Comparison of ENCODE assay signal across 25 cellular contexts in genomic region chr9:99411479-99412100, GRCh38.
A peak's percentile ranks its signal among the peaks of the same experiment; 100 is the strongest.
DNase-seq lines count a peak whose midpoint lies in the region; ATAC-seq, FAIRE-seq and TF ChIP-seq lines count a peak whose summit lies in the region.
"Had no signal": no experiment of that assay in that cellular context is flagged by ENCODE, and none has a peak within 500 bp of the region (broad histone marks: within the 10 kb centered on the region; RNA-seq: fewer than 3 reads in every experiment).

No MANE protein-coding gene starts in this region.

- peaks cover 1% of the 10 kb centered on the region for H3K27me3 Mint-ChIP-seq in activated CD4-positive, alpha-beta memory T cell treated with anti-CD3 and anti-CD28 coated beads for 36 hours
- H3K27me3 Mint-ChIP-seq: CD4-positive, alpha-beta T cell had no signal

- POLR2A ChIA-PET in GM12878 (lab: Charles Lee) = interaction anchor here (0.8 kb wide), 1 partner anchor 13 kb away, joined by 3 read pairs; no protein-coding TSS in a partner anchor
- POLR2A ChIA-PET in activated CD4-positive, alpha-beta memory T cell treated with anti-CD3 and anti-CD28 coated beads for 36 hours (lab: Charles Lee) = no interaction called here

- no peak overlapping the region for H3K4me3 Mint-ChIP-seq in activated CD4-positive, alpha-beta memory T cell treated with anti-CD3 and anti-CD28 coated beads for 36 hours
- H3K4me3 Mint-ChIP-seq: activated CD4-positive, alpha-beta T cell treated with anti-CD3 and anti-CD28 coated beads, Interleukin-2, amount 10 ng/mL, durations not matched to agents 24 days and 14 days; activated CD8-positive, alpha-beta memory T cell treated with anti-CD3 and anti-CD28 coated beads, Interleukin-2, amount 10 ng/mL, durations not matched to agents 7 days and 5 days; CD4-positive, alpha-beta T cell; stimulated activated naive B cell treated with anti-CD40 and anti-IgM and Interleukin-4, amounts not matched to agents 10 μg/mL and 1 μg/mL and 100 μg/mL, for 72 hours; T-helper 17 cell had no signal

- WGBS in GM12878 (ENCODE audit: insufficient coverage, insufficient replicate concordance, low lambda C conversion rate, missing lambda C conversion rate) = 48% methylated on average over 8 of the region's 8 CpGs

- SMC1A ChIA-PET in GM12878 (lab: Charles Lee; ENCODE audit: uncharacterized antibody, unreplicated experiment) = interaction anchor here (1.2 kb wide), 1 partner anchor 26 kb away, joined by 5 read pairs; no protein-coding TSS in a partner anchor

- H3K9ac ChIP-seq in GM12878 (ENCODE audit: control insufficient read depth, insufficient read depth, low read length) = no peak overlapping the region

- RAD21 ChIA-PET in GM12878 (lab: Charles Lee; ENCODE audit: unreplicated experiment) = interaction anchor here (0.7 to 1.3 kb wide), 2 partner anchors 102 to 250 kb away, joined by 3 read pairs; no protein-coding TSS in a partner anchor

- H3K4me1 ChIP-seq in GM12878 (ENCODE audit: control insufficient read depth, insufficient read depth, low read length) = peaks cover 4% of the 10 kb centered on the region
- H3K4me1 ChIP-seq: ascending aorta, SJCRH30, uterus had no signal

- peak overlapping the region; percentile 55 for H2AFZ ChIP-seq in GM12878 (ENCODE audit: control insufficient read depth, low read depth, low read length)

- TF ChIP-seq RAD21 in GM12878 (IDR thresholded peaks at IDR 0.05; ENCODE audit: insufficient read depth, low read depth, low read length) = no peak

- H3K36me3 Mint-ChIP-seq in activated CD4-positive, alpha-beta memory T cell treated with anti-CD3 and anti-CD28 coated beads for 36 hours = no peaks in the 10 kb centered on the region
- H3K36me3 Mint-ChIP-seq: activated naive CD4-positive, alpha-beta T cell treated with anti-CD3 and anti-CD28 coated beads, Interleukin-2, amount 50 U/mL, for 72 hours; stimulated activated naive B cell treated with anti-CD40 and anti-IgM and Interleukin-4, amounts not matched to agents 10 μg/mL and 1 μg/mL and 100 μg/mL, for 72 hours had no signal

- no peak for FAIRE-seq in GM12878 (lab: Jason Lieb, UNC)

- H3K27me3 ChIP-seq in GM12878 (replicated peaks in 1 of 2; ENCODE audit: control insufficient read depth in 2 of 2, insufficient read depth in 2 of 2, low read length in 1 of 2) = no peaks in the 10 kb centered on the region
- H3K27me3 ChIP-seq: ascending aorta, SJCRH30, uterus had no signal

- DNase-seq in G401 (ENCODE audit: low spot score) (peak; percentile 19), NCI-H146 treated with DMSO at 0.1 percent for 48 hours (lab: John Stamatoyannopoulos, UW; ENCODE audit: unreplicated experiment) (peak; percentile 67), GM12878 (ENCODE audit: low read depth, low spot score) (no peak), left kidney (ENCODE audit: low read depth, low spot score) (peak; percentile 64), NCI-H2171 treated with DMSO at 0.1 percent for 48 hours (lab: John Stamatoyannopoulos, UW) (no peak)
- no peak for DNase-seq in activated CD4-positive, alpha-beta memory T cell treated with anti-CD3 and anti-CD28 coated beads for 36 hours
- DNase-seq: activated CD4-positive, alpha-beta T cell treated with anti-CD3 and anti-CD28 coated beads, Interleukin-2, amount 10 ng/mL, durations not matched to agents 24 days and 14 days; activated CD8-positive, alpha-beta memory T cell treated with anti-CD3 and anti-CD28 coated beads, Interleukin-2, amount 10 ng/mL, durations not matched to agents 7 days and 5 days; CD4-positive, alpha-beta T cell; central memory CD4-positive, alpha-beta T cell; DMS153; dorsolateral prefrontal cortex; GF-D8; NCI-H1092 treated with DMSO at 0.1 percent for 48 hours; NCI-H526; stimulated activated CD4-positive, alpha-beta T cell treated with anti-CD3 and anti-CD28 coated beads, Interleukin-2, amount 100 ng/mL, for 48 hours; stimulated activated naive B cell treated with anti-CD40 and anti-IgM and Interleukin-4, amounts not matched to agents 10 μg/mL and 1 μg/mL and 100 μg/mL, for 72 hours; T-helper 17 cell; uterus had no signal

- no TSS peak for BruUV-seq in GM12878 (replicated peaks; lab: Mats Ljungman, UMichigan)

- no peak for TF ChIP-seq CTCF in GM12878 (IDR thresholded peaks at IDR 0.05 in 2 of 3, conservative IDR thresholded peaks at IDR 0.05 in 1 of 3; ENCODE audit: control insufficient read depth in 2 of 3, extremely low read depth in 1 of 3, insufficient read depth in 1 of 3, low read depth in 3 of 3, low read length in 3 of 3)

- no peak for TF ChIP-seq EP300 in GM12878 (IDR thresholded peaks at IDR 0.05; ENCODE audit: borderline replicate concordance in 1 of 2, control insufficient read depth in 1 of 2, low read depth in 2 of 2, low read length in 2 of 2)

- H3K9me3 Mint-ChIP-seq in activated CD4-positive, alpha-beta memory T cell treated with anti-CD3 and anti-CD28 coated beads for 36 hours = no peaks in the 10 kb centered on the region
- H3K9me3 Mint-ChIP-seq: activated CD4-positive, alpha-beta T cell treated with anti-CD3 and anti-CD28 coated beads, Interleukin-2, amount 10 ng/mL, durations not matched to agents 24 days and 14 days; activated naive CD4-positive, alpha-beta T cell treated with anti-CD3 and anti-CD28 coated beads, Interleukin-2, amount 50 U/mL, for 72 hours; CD4-positive, alpha-beta T cell had no signal

- H3K27ac ChIP-seq in GM12878 (ENCODE audit: control insufficient read depth, insufficient read depth) = no peak overlapping the region
- H3K27ac ChIP-seq: ascending aorta, dorsolateral prefrontal cortex, SJCRH30, uterus had no signal

- intact Hi-C loops in GM12878 (cut with micrococcal nuclease; ENCODE audit: unreplicated experiment) = no loop called here
- intact Hi-C loops in activated CD4-positive, alpha-beta memory T cell treated with anti-CD3 and anti-CD28 coated beads for 36 hours (cut with micrococcal nuclease) = no loop called here

- no peaks in the 10 kb centered on the region for H3K36me3 ChIP-seq in GM12878 (ENCODE audit: control insufficient read depth in 2 of 2, insufficient read depth in 2 of 2, low read length in 1 of 2)
- H3K36me3 ChIP-seq: ascending aorta, SJCRH30, uterus had no signal

- no peaks in the 10 kb centered on the region for H3K79me2 ChIP-seq in GM12878 (ENCODE audit: control insufficient read depth, insufficient read depth, low read length)

- no peaks in the 10 kb centered on the region for H3K9me3 ChIP-seq in GM12878 (replicated peaks; ENCODE audit: control insufficient read depth, insufficient read depth, low read length)
- H3K9me3 ChIP-seq: ascending aorta, SJCRH30, uterus had no signal

- H3K4me2 ChIP-seq in GM12878 (ENCODE audit: control insufficient read depth, insufficient read depth) = no peak overlapping the region
- H3K4me2 ChIP-seq: smooth muscle cell had no signal

- H4K20me1 ChIP-seq in GM12878 (ENCODE audit: control insufficient read depth, insufficient read depth) = no peaks in the 10 kb centered on the region

- no peaks in the 10 kb centered on the region for H3K4me1 Mint-ChIP-seq in activated CD4-positive, alpha-beta memory T cell treated with anti-CD3 and anti-CD28 coated beads for 36 hours (ENCODE audit: low read depth)
- H3K4me1 Mint-ChIP-seq: T-helper 17 cell had no signal

- CTCF ChIA-PET in GM12878 (lab: Yijun Ruan, JAX) = interaction anchor here (0.7 kb wide), 1 partner anchor 292 kb away, joined by 3 read pairs; no protein-coding TSS in a partner anchor
- CTCF ChIA-PET in activated CD4-positive, alpha-beta memory T cell treated with anti-CD3 and anti-CD28 coated beads for 36 hours (lab: Charles Lee) = no interaction called here

- in situ Hi-C loops in G401 (cut with HindIII; ENCODE audit: low sequenced_read_pairs) = no loop called here
- in situ Hi-C loops in GM12878 (cut with MboI) = no loop called here

- TF ChIP-seq POLR2A in GM12878 (IDR thresholded peaks at IDR 0.05; ENCODE audit: low read depth, low read length) = no peak

- H3K27ac Mint-ChIP-seq in activated CD4-positive, alpha-beta memory T cell treated with anti-CD3 and anti-CD28 coated beads for 36 hours = no peak overlapping the region
- H3K27ac Mint-ChIP-seq: activated CD4-positive, alpha-beta T cell treated with anti-CD3 and anti-CD28 coated beads, Interleukin-2, amount 10 ng/mL, durations not matched to agents 24 days and 14 days; activated CD8-positive, alpha-beta memory T cell treated with anti-CD3 and anti-CD28 coated beads, Interleukin-2, amount 10 ng/mL, durations not matched to agents 7 days and 5 days; activated naive CD4-positive, alpha-beta T cell treated with anti-CD3 and anti-CD28 coated beads, Interleukin-2, amount 50 U/mL, for 72 hours; CD4-positive, alpha-beta T cell; stimulated activated naive B cell treated with anti-CD40 and anti-IgM and Interleukin-4, amounts not matched to agents 10 μg/mL and 1 μg/mL and 100 μg/mL, for 72 hours; T-helper 17 cell had no signal

- ATAC-seq in GM12878 (peak; percentile 70), GM18520 (IDR thresholded peaks at IDR 0.05; ENCODE audit: unreplicated experiment) (no peak)
- ATAC-seq: activated CD8-positive, alpha-beta memory T cell treated with anti-CD3 and anti-CD28 coated beads, Interleukin-2, amount 10 ng/mL, durations not matched to agents 7 days and 5 days; activated naive CD4-positive, alpha-beta T cell treated with anti-CD3 and anti-CD28 coated beads, Interleukin-2, amount 50 U/mL, for 72 hours; stimulated activated naive B cell treated with anti-CD40 and anti-IgM and Interleukin-4, amounts not matched to agents 10 μg/mL and 1 μg/mL and 100 μg/mL, for 72 hours; T-helper 17 cell had no signal

- no peak overlapping the region; the same call in 1 of the 2 replicates for H3K4me3 ChIP-seq in GM12878
- H3K4me3 ChIP-seq: ascending aorta, dorsolateral prefrontal cortex, lung, SJCRH30, smooth muscle cell, uterus had no signal

TF ChIP-seq in GM12878, 131 proteins besides CTCF, POLR2A, EP300 and RAD21:
- TF ChIP-seq YY1 (IDR thresholded peaks at IDR 0.05; ENCODE audit: low read depth, low read length) (peak; percentile 80; the same call in 1 of the 2 replicates), KLF5 (IDR thresholded peaks at IDR 0.05; ENCODE audit: partially characterized antibody) (no peak)

Comparison
In these comparisons a context has a peak if more than half of its experiments do, and no peak if none do; other contexts are left out.
1. DNase-seq: peak in G401 (single experiment), NCI-H146 treated with DMSO at 0.1 percent for 48 hours (single experiment) and left kidney (single experiment); none in GM12878 (single experiment), activated CD4-positive, alpha-beta memory T cell treated with anti-CD3 and anti-CD28 coated beads for 36 hours (single experiment) and NCI-H2171 treated with DMSO at 0.1 percent for 48 hours (single experiment).